Comparison of ENCODE assay signal across 1 cellular context in genomic region chr5:14105717-14106435, GRCh38.
TF ChIP-seq lines count a peak whose summit lies in the region.

No MANE protein-coding gene starts in this region.

TF ChIP-seq in HCT116, 20 proteins besides CTCF, POLR2A, EP300 and RAD21 (continued from another document):
- TF ChIP-seq ZBTB33 (IDR thresholded peaks at IDR 0.05; ENCODE audit: extremely low read depth, insufficient replicate concordance, low read length) (no peak), SRF (IDR thresholded peaks at IDR 0.05; ENCODE audit: low read depth) (no peak), TCF7L2 (IDR thresholded peaks at IDR 0.05; ENCODE audit: borderline replicate concordance, extremely low read depth, insufficient read depth, insufficient read length) (no peak), CBX3 (IDR thresholded peaks at IDR 0.05; ENCODE audit: low read depth) (peak; percentile 36; the same call in 1 of the 2 replicates), SIN3A (IDR thresholded peaks at IDR 0.05; ENCODE audit: low read depth) (peak; percentile 62), ELF1 (IDR thresholded peaks at IDR 0.05; ENCODE audit: borderline replicate concordance, low read depth) (no peak), MAX (IDR thresholded peaks at IDR 0.05) (no peak), POLR2AphosphoS5 (IDR thresholded peaks at IDR 0.05; ENCODE audit: low read depth, low read length) (peak; percentile 19; the same call in 1 of the 2 replicates), REST (IDR thresholded peaks at IDR 0.05; ENCODE audit: low read depth) (no peak), EZH2 (IDR thresholded peaks at IDR 0.05) (no peak)
